18 cellular contexts compared by ENCODE assay signal in genomic region chr1:184802739-184803492, GRCh38. TPM values are rescaled to one million over a fixed set of nuclear protein-coding genes. Genes with fewer than 3 reads are reported as not detected.
DNase-seq lines count a peak whose midpoint lies in the region; ATAC-seq, FAIRE-seq and TF ChIP-seq lines count a peak whose summit lies in the region.
"Had no signal": no experiment of that assay in that cellular context is flagged by ENCODE, and none has a peak within 500 bp of the region (broad histone marks: within the 10 kb centered on the region; RNA-seq: fewer than 3 reads in every experiment).

No MANE protein-coding gene starts in this region.

- peak overlapping the region; percentile 13 to 42 for H3K27ac ChIP-seq in liver (ENCODE audit: low read depth in 1 of 2, low read length in 2 of 2)
- H3K27ac ChIP-seq in HepG2 (ENCODE audit: extremely low read length, insufficient read depth, low read length), result no peak overlapping the region
- H3K27ac ChIP-seq: dorsolateral prefrontal cortex, KMS-11, testis had no signal

- intact Hi-C loops in HepG2 (cut with micrococcal nuclease; ENCODE audit: unreplicated experiment), result no loop called here

- POLR2A ChIA-PET in HepG2 (lab: Yijun Ruan, JAX), result no interaction called here

- FAIRE-seq in HepG2 (lab: Jason Lieb, UNC), result no peak

- ATAC-seq in HepG2, result no peak
- no peak for ATAC-seq in HG03108 (IDR thresholded peaks at IDR 0.05; ENCODE audit: unreplicated experiment)
- ATAC-seq: mucosa of descending colon had no signal

- H3K9ac ChIP-seq in liver (ENCODE audit: low read depth in 1 of 2, low read length in 2 of 2) (no peak overlapping the region), HepG2 (ENCODE audit: insufficient read depth, low read depth, low read length) (no peak overlapping the region)
- H3K9ac ChIP-seq: KMS-11 had no signal

- H4K20me1 ChIP-seq in HepG2 (ENCODE audit: insufficient read depth, low read length), result no peaks in the 10 kb centered on the region

- no peak overlapping the region for H3K4me2 ChIP-seq in HepG2 (ENCODE audit: low read depth, low read length)
- H3K4me2 ChIP-seq: KMS-11 had no signal

- H3K27me3 ChIP-seq in liver (ENCODE audit: control insufficient read depth in 4 of 4, insufficient read depth in 4 of 4, low read length in 3 of 4) (no peaks in the 10 kb centered on the region), HepG2 (ENCODE audit: control insufficient read depth in 1 of 2, insufficient read depth in 2 of 2, low read length in 2 of 2) (no peaks in the 10 kb centered on the region)
- H3K27me3 ChIP-seq: testis had no signal

- TF ChIP-seq EP300 in HepG2 (IDR thresholded peaks at IDR 0.05; ENCODE audit: low read depth in 2 of 2, low read length in 2 of 2), result no peak
- no peak for TF ChIP-seq EP300 in HepG2 (CRISPR knock-in tag; IDR thresholded peaks at IDR 0.05; ENCODE audit: borderline replicate concordance)

- no peaks in the 10 kb centered on the region for H3K79me2 ChIP-seq in HepG2 (ENCODE audit: insufficient read depth, low read length)

- H3K4me1 ChIP-seq in liver (ENCODE audit: control insufficient read depth in 4 of 4, insufficient read depth in 4 of 4, low read length in 3 of 4) (peaks cover 6 to 15% (median 11%) of the 10 kb centered on the region in 4 donors), HepG2 (ENCODE audit: insufficient read depth, low read length) (peaks cover 9% of the 10 kb centered on the region)
- H3K4me1 ChIP-seq: testis had no signal

- no peak for DNase-seq in HepG2 (ENCODE audit: low spot score)
- DNase-seq in NCI-H748 treated with DMSO at 0.1 percent for 48 hours (lab: John Stamatoyannopoulos, UW), result peak; percentile 80
- peak; percentile 77 for DNase-seq in fibroblast of gingiva (ENCODE audit: low read depth)
- DNase-seq in SIG-M5 (lab: John Stamatoyannopoulos, UW), result no peak
- DNase-seq in activated CD4-positive, CD25-positive, alpha-beta regulatory T cell (lab: John Stamatoyannopoulos, UW), result no peak
- DNase-seq in activated T-cell treated with anti-CD3 and anti-CD28 coated beads, Interleukin-2, amount 50 U/mL, for 48 hours, result no peak
- DNase-seq: ACHN; activated T-cell treated with anti-CD3 and anti-CD28 coated beads, Interleukin-2, amount 50 U/mL, for 1 hour; dorsolateral prefrontal cortex; foreskin melanocyte; immature natural killer cell; mucosa of descending colon; NCI-H187; NK-92 treated with Interleukin-12 subunit alpha and Interleukin-12 subunit beta, amount 100 ng/mL, for 24 hours; testis had no signal

- in situ Hi-C loops in HepG2 (cut with HindIII; ENCODE audit: extremely low pct_ligation_motif_present, low pct_unique_long_range_greater_than_20kb), result loop anchor here (25.0 kb wide), 1 partner anchor 884 kb away; no protein-coding TSS in a partner anchor

- H3K9me3 ChIP-seq in liver (ENCODE audit: control insufficient read depth in 4 of 4, low read length in 3 of 4) (no peaks in the 10 kb centered on the region), HepG2 (ENCODE audit: low read length) (no peaks in the 10 kb centered on the region)
- H3K9me3 ChIP-seq: mucosa of descending colon, testis had no signal

- CTCF ChIA-PET in HepG2 (lab: Yijun Ruan, JAX; ENCODE audit: low intra/inter-chr PET ratio, low total read pairs), result no interaction called here

- no peak overlapping the region for H2AFZ ChIP-seq in HepG2 (ENCODE audit: low read length)

- H3K36me3 ChIP-seq in liver (ENCODE audit: control insufficient read depth in 4 of 4, insufficient read depth in 3 of 4, low read depth in 1 of 4, low read length in 3 of 4) (no peaks in the 10 kb centered on the region), HepG2 (replicated peaks in 1 of 2; ENCODE audit: control insufficient read depth in 1 of 2, insufficient read depth in 2 of 2, low read length in 2 of 2) (no peaks in the 10 kb centered on the region)

- no peak for TF ChIP-seq CTCF in liver (IDR thresholded peaks at IDR 0.05; ENCODE audit: low read depth, low read length, missing input control)
- TF ChIP-seq CTCF in HepG2 (CRISPR knock-in tag; IDR thresholded peaks at IDR 0.05), result no peak

- no peak for TF ChIP-seq POLR2A in HepG2 (IDR thresholded peaks at IDR 0.05; ENCODE audit: insufficient read depth in 1 of 2, low read depth in 2 of 2, low read length in 2 of 2)

- H3K4me3 ChIP-seq in liver (ENCODE audit: low read depth in 1 of 3, low read length in 3 of 3) (no peak overlapping the region), HepG2 (replicated peaks in 1 of 3; ENCODE audit: insufficient read depth in 1 of 3, low read depth in 2 of 3, low read length in 3 of 3) (no peak overlapping the region)
- H3K4me3 ChIP-seq: dorsolateral prefrontal cortex, mucosa of descending colon, testis had no signal

- TF ChIP-seq RAD21 in liver (IDR thresholded peaks at IDR 0.05) (peak in 1 of 2 donors; percentile 19), HepG2 (CRISPR knock-in tag; IDR thresholded peaks at IDR 0.05) (no peak)

- no TSS peak for BruUV-seq in HepG2 (replicated peaks; lab: Mats Ljungman, UMichigan)

- WGBS in liver, result 60% methylated on average over 4 of the region's 4 CpGs
- WGBS in HepG2 (ENCODE audit: low lambda C conversion rate), result 0% methylated on average over 4 of the region's 4 CpGs

TF ChIP-seq in liver, 16 proteins besides CTCF, POLR2A, EP300 and RAD21 (continues in another document):
- TF ChIP-seq JUND (IDR thresholded peaks at IDR 0.05), result peak; percentile 64 to 96
- peak; percentile 20 for TF ChIP-seq HNF4G (IDR thresholded peaks at IDR 0.05)
- TF ChIP-seq ZBTB33 (IDR thresholded peaks at IDR 0.05), result peak; percentile 53
- no peak for TF ChIP-seq FOXA1 (IDR thresholded peaks at IDR 0.05)
- no peak for TF ChIP-seq NR2F2 (IDR thresholded peaks at IDR 0.05)

TF ChIP-seq in HepG2, 621 proteins besides CTCF, POLR2A, EP300 and RAD21:
- TF ChIP-seq GZF1 (CRISPR knock-in tag; IDR thresholded peaks at IDR 0.05) (no peak), SPEN (CRISPR knock-in tag; IDR thresholded peaks at IDR 0.05; ENCODE audit: low read depth) (no peak), ZNF567 (CRISPR knock-in tag; IDR thresholded peaks at IDR 0.05; ENCODE audit: borderline replicate concordance) (no peak), ZNF234 (CRISPR knock-in tag; conservative IDR thresholded peaks at IDR 0.05) (no peak), MIER3 (CRISPR knock-in tag; IDR thresholded peaks at IDR 0.05; ENCODE audit: borderline replicate concordance) (no peak), ZNF564 (CRISPR knock-in tag; IDR thresholded peaks at IDR 0.05) (no peak), KDM4B (CRISPR knock-in tag; IDR thresholded peaks at IDR 0.05) (no peak)
TF ChIP-seq in HepG2: peak in this region for 0.

RNA-seq across cellular contexts. Expression of gene EDEM3, which starts 48.3 kb away (rescaled TPM):
- 10 to 100 TPM; 32.9 to 53.8 TPM for total RNA-seq in liver
- 10 to 100 TPM; 11.7 to 14.5 TPM for polyA plus RNA-seq in liver
- 11.8 and 18.2 TPM in 2 replicates for total RNA-seq in HepG2 (2016; rRNA removed; fragmentation: Illumina TruSeq; extraction: Trizol)
- total RNA-seq in HepG2 (2016; cell fraction: cytosol; rRNA removed; fragmentation: Illumina TruSeq; extraction: Trizol; ENCODE audit: low read depth), result 2.6 and 5.4 TPM in 2 replicates
- total RNA-seq in HepG2 (2016; cell fraction: insoluble cytoplasmic fraction; rRNA removed; fragmentation: Illumina TruSeq; extraction: Trizol), result 11.9 and 18.8 TPM in 2 replicates
- 3.9 and 4.4 TPM in 2 replicates for total RNA-seq in HepG2 (2016; cell fraction: membrane; rRNA removed; fragmentation: Illumina TruSeq; extraction: Trizol)
- total RNA-seq in HepG2 (2016; cell fraction: nucleus; rRNA removed; fragmentation: Illumina TruSeq; extraction: Trizol), result 23.9 and 24.0 TPM in 2 replicates
- polyA plus RNA-seq in HepG2 (2011; rRNA removed), result 10.4 and 13.1 TPM in 2 replicates
- 6.3 and 7.4 TPM in 2 replicates for polyA plus RNA-seq in HepG2 (2011; cell fraction: cytosol; rRNA removed)
- 11.1 and 14.7 TPM in 2 replicates for polyA plus RNA-seq in HepG2 (2011; cell fraction: nucleus; rRNA removed)
- polyA plus RNA-seq in HepG2 (2012), result 12.8 and 13.6 TPM in 2 replicates
- 0.31 and 0.55 TPM in 2 replicates for polyA plus RNA-seq in HepG2 (2016; cell fraction: cytosol; fragmentation: Illumina TruSeq; extraction: Trizol; ENCODE audit: low read depth)
- 6.3 and 7.8 TPM in 2 replicates for polyA plus RNA-seq in HepG2 (2016; cell fraction: insoluble cytoplasmic fraction; fragmentation: Illumina TruSeq; extraction: Trizol; ENCODE audit: low read depth)
- polyA plus RNA-seq in HepG2 (2016; cell fraction: membrane; fragmentation: Illumina TruSeq; extraction: Trizol; ENCODE audit: low read depth), result 1.0 and 1.2 TPM in 2 replicates
- polyA plus RNA-seq in HepG2 (2016; cell fraction: nucleus; fragmentation: Illumina TruSeq; extraction: Trizol; ENCODE audit: insufficient read depth, low read depth), result 19.1 and 19.3 TPM in 2 replicates
- polyA minus RNA-seq in HepG2 (2011; rRNA and poly(A)+ RNA removed; ENCODE audit: low replicate concordance), result 22.1 and 31.5 TPM in 2 replicates
- 22.6 and 36.7 TPM in 2 replicates for polyA minus RNA-seq in HepG2 (2011; cell fraction: cytosol; rRNA and poly(A)+ RNA removed)
- 26.3 and 36.1 TPM in 2 replicates for polyA minus RNA-seq in HepG2 (2011; cell fraction: nucleus; rRNA and poly(A)+ RNA removed)

Comparison
In these comparisons a context has a peak if more than half of its experiments do, and no peak if none do; other contexts are left out.
1. DNase-seq: peak in NCI-H748 treated with DMSO at 0.1 percent for 48 hours (single experiment) and fibroblast of gingiva (single experiment); none in HepG2 (single experiment), SIG-M5 (single experiment), activated CD4-positive, CD25-positive, alpha-beta regulatory T cell (0 of 4) and activated T-cell treated with anti-CD3 and anti-CD28 coated beads, Interleukin-2, amount 50 U/mL, for 48 hours (0 of 2).